Comparison of ENCODE assay signal across 27 cellular contexts in the genomic region with DNA sequence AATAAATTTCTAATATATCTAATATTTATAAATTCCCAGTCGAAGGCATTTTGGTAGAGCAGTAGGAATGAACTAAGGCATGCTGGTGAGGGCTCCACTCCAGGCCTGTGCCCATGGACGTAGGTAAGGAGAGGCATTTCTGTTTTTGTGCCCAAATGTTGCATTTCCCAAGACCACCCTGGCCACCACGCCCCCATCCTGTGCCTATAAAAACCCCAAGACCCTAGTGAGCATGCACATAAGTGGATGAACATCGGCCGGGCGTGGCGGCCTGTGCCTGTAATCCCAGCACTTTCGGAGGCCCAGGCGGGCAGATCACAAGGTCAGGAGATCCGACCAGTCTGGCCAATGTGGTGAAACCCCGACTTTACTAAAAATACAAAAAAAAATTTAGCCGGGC.
"Had no signal": no experiment of that assay in that cellular context is flagged by ENCODE, and none has a peak within 500 bp of the region (broad histone marks: within the 10 kb centered on the region; RNA-seq: fewer than 3 reads in every experiment).

No MANE protein-coding gene starts in this region.

- H3K4me1 Mint-ChIP-seq: stimulated activated effector memory CD8-positive, alpha-beta T cell treated with anti-CD3 and anti-CD28 coated beads, Interleukin-12 subunit alpha, Interleukin-12 subunit beta, amount 100 ng/mL, for 72 hours; stimulated activated memory B cell treated with anti-CD40 and anti-IgM and Interleukin-4, amounts not matched to agents 10 μg/mL and 1 μg/mL and 100 μg/mL, for 72 hours; stimulated activated naive CD8-positive, alpha-beta T cell treated with anti-CD3 and anti-CD28 coated beads, Interleukin-15, amount 100 ng/mL, for 72 hours had no signal

- DNase-seq: stimulated activated CD4-positive, alpha-beta T cell treated with anti-CD3 and anti-CD28 coated beads, Interleukin-2, amount 100 ng/mL, for 48 hours; stimulated activated CD4-positive, alpha-beta T cell treated with anti-CD3 and anti-CD28 coated beads, Interleukin-4, amount 100 ng/mL, for 1 hour; stimulated activated CD4-positive, alpha-beta T cell treated with anti-CD3 and anti-CD28 coated beads, Interleukin-4, amount 100 ng/mL, for 24 hours; stimulated activated CD4-positive, alpha-beta T cell treated with anti-CD3 and anti-CD28 coated beads, Interleukin-4, amount 100 ng/mL, for 4 hours; stimulated activated CD8-positive, alpha-beta memory T cell treated with anti-CD3 and anti-CD28 coated beads, Interleukin-4, amount 100 ng/mL, for 48 hours; stimulated activated naive B cell treated with anti-CD40 and anti-IgM and Interleukin-4, amounts not matched to agents 10 μg/mL and 1 μg/mL and 100 μg/mL, for 72 hours; stimulated activated naive CD4-positive, alpha-beta T cell; stimulated activated naive CD4-positive, alpha-beta T cell treated with Interleukin-2 at 50 U/mL for 16 hours; stimulated activated naive CD8-positive, alpha-beta T cell treated with anti-CD3 and anti-CD28 coated beads, Interleukin-15, amount 100 ng/mL, for 72 hours; stimulated activated naive CD8-positive, alpha-beta T cell treated with anti-CD3 and anti-CD28 coated beads, Interleukin-15, Interleukin-2, amounts not matched to agents 100 U/mL and 50 U/mL, for 24 hours; stomach; substantia nigra; thyroid gland; tibial artery; transverse colon; trophoblast cell; upper lobe of left lung; upper lobe of right lung; uterus had no signal

- H3K4me3 ChIP-seq: stomach, suprapubic skin, thoracic aorta, thyroid gland, tibial artery, tibial nerve, transverse colon, upper lobe of left lung, upper lobe of right lung, uterus, vagina had no signal

- H3K27me3 Mint-ChIP-seq: stimulated activated memory B cell treated with anti-CD40 and anti-IgM and Interleukin-4, amounts not matched to agents 10 μg/mL and 1 μg/mL and 100 μg/mL, for 72 hours; stimulated activated naive B cell treated with anti-CD40 and anti-IgM and Interleukin-4, amounts not matched to agents 10 μg/mL and 1 μg/mL and 100 μg/mL, for 72 hours; stimulated activated naive CD8-positive, alpha-beta T cell treated with anti-CD3 and anti-CD28 coated beads, Interleukin-15, amount 100 ng/mL, for 72 hours; stimulated activated naive CD8-positive, alpha-beta T cell treated with anti-CD3 and anti-CD28 coated beads, Interleukin-15, Interleukin-2, amounts not matched to agents 100 ng/mL and 50 ng/mL, for 24 hours; type B pancreatic cell had no signal

- H3K27me3 ChIP-seq: stomach, suprapubic skin, thyroid gland, tibial artery, tibial nerve, transverse colon, upper lobe of left lung, upper lobe of right lung, uterus, vagina had no signal

- H3K4me3 Mint-ChIP-seq: stimulated activated effector memory CD8-positive, alpha-beta T cell treated with anti-CD3 and anti-CD28 coated beads, Interleukin-12 subunit alpha, Interleukin-12 subunit beta, amount 100 ng/mL, for 72 hours; stimulated activated memory B cell treated with anti-CD40 and anti-IgM and Interleukin-4, amounts not matched to agents 10 μg/mL and 1 μg/mL and 100 μg/mL, for 72 hours; stimulated activated naive B cell treated with anti-CD40 and anti-IgM and Interleukin-4, amounts not matched to agents 10 μg/mL and 1 μg/mL and 100 μg/mL, for 72 hours; stimulated activated naive CD8-positive, alpha-beta T cell treated with anti-CD3 and anti-CD28 coated beads, Interleukin-15, amount 100 ng/mL, for 72 hours; stimulated activated naive CD8-positive, alpha-beta T cell treated with anti-CD3 and anti-CD28 coated beads, Interleukin-15, Interleukin-2, amounts not matched to agents 100 ng/mL and 50 ng/mL, for 24 hours; type B pancreatic cell had no signal

- H3K27ac Mint-ChIP-seq: stimulated activated effector memory CD8-positive, alpha-beta T cell treated with anti-CD3 and anti-CD28 coated beads, Interleukin-12 subunit alpha, Interleukin-12 subunit beta, amount 100 ng/mL, for 72 hours; stimulated activated memory B cell treated with anti-CD40 and anti-IgM and Interleukin-4, amounts not matched to agents 10 μg/mL and 1 μg/mL and 100 μg/mL, for 72 hours; stimulated activated naive B cell treated with anti-CD40 and anti-IgM and Interleukin-4, amounts not matched to agents 10 μg/mL and 1 μg/mL and 100 μg/mL, for 72 hours; stimulated activated naive CD8-positive, alpha-beta T cell treated with anti-CD3 and anti-CD28 coated beads, Interleukin-15, amount 100 ng/mL, for 72 hours; stimulated activated naive CD8-positive, alpha-beta T cell treated with anti-CD3 and anti-CD28 coated beads, Interleukin-15, Interleukin-2, amounts not matched to agents 100 ng/mL and 50 ng/mL, for 24 hours; type B pancreatic cell had no signal

- H3K36me3 Mint-ChIP-seq: stimulated activated effector memory CD8-positive, alpha-beta T cell treated with anti-CD3 and anti-CD28 coated beads, Interleukin-12 subunit alpha, Interleukin-12 subunit beta, amount 100 ng/mL, for 72 hours; type B pancreatic cell had no signal

- ATAC-seq: stimulated activated effector memory CD8-positive, alpha-beta T cell treated with anti-CD3 and anti-CD28 coated beads, Interleukin-12 subunit alpha, Interleukin-12 subunit beta, amount 100 ng/mL, for 72 hours; stimulated activated memory B cell treated with anti-CD40 and anti-IgM and Interleukin-4, amounts not matched to agents 10 μg/mL and 1 μg/mL and 100 μg/mL, for 72 hours; stimulated activated naive B cell treated with anti-CD40 and anti-IgM and Interleukin-4, amounts not matched to agents 10 μg/mL and 1 μg/mL and 100 μg/mL, for 72 hours; stimulated activated naive CD8-positive, alpha-beta T cell treated with anti-CD3 and anti-CD28 coated beads, Interleukin-15, amount 100 ng/mL, for 72 hours; stimulated activated naive CD8-positive, alpha-beta T cell treated with anti-CD3 and anti-CD28 coated beads, Interleukin-15, Interleukin-2, amounts not matched to agents 100 U/mL and 50 U/mL, for 24 hours; upper lobe of right lung had no signal

- H3K4me1 ChIP-seq: suprapubic skin, thyroid gland, tibial artery, tibial nerve, transverse colon, upper lobe of left lung, uterus, vagina had no signal

- H3K27ac ChIP-seq: stomach, suprapubic skin, thoracic aorta, thyroid gland, tibial artery, tibial nerve, transverse colon, upper lobe of left lung, upper lobe of right lung, uterus, vagina had no signal

- H3K9me3 ChIP-seq: suprapubic skin, thoracic aorta, thyroid gland, tibial artery, upper lobe of right lung, uterus, vagina had no signal

- H3K36me3 ChIP-seq: stomach, suprapubic skin, thoracic aorta, thyroid gland, tibial artery, tibial nerve, transverse colon, upper lobe of left lung, upper lobe of right lung, uterus, vagina had no signal
